9 cellular contexts compared by ENCODE assay signal in genomic region chr22:48089601-48090331, GRCh38.
DNase-seq lines count a peak whose midpoint lies in the region; ATAC-seq and TF ChIP-seq lines count a peak whose summit lies in the region.
"Had no signal": no experiment of that assay in that cellular context is flagged by ENCODE, and none has a peak within 500 bp of the region (broad histone marks: within the 10 kb centered on the region; RNA-seq: fewer than 3 reads in every experiment).

No MANE protein-coding gene starts in this region.

- no peak overlapping the region for H3K27ac Mint-ChIP-seq in CD14-positive monocyte

- TF ChIP-seq CTCF in CD14-positive monocyte (IDR thresholded peaks at IDR 0.05) (no peak), fibroblast of pulmonary artery (IDR thresholded peaks at IDR 0.05; ENCODE audit: low read length, missing control alignments) (no peak), omental fat pad (IDR thresholded peaks at IDR 0.05) (no peak)

- no peak overlapping the region for H3K4me3 ChIP-seq in fibroblast of pulmonary artery (replicated peaks; ENCODE audit: low read depth, low read length)

- intact Hi-C loops in CD14-positive monocyte (cut with micrococcal nuclease): no loop called here

- peaks cover 8 to 29% (median 12%) of the 10 kb centered on the region in 3 donors for H3K27me3 Mint-ChIP-seq in CD14-positive monocyte (ENCODE audit: low read depth in 3 of 3)

- ATAC-seq in omental fat pad (ENCODE audit: low FRiP score) (peak; percentile 70), HG03139 (IDR thresholded peaks at IDR 0.05; ENCODE audit: unreplicated experiment) (no peak), GM21825 (IDR thresholded peaks at IDR 0.05; ENCODE audit: unreplicated experiment) (no peak), HG02885 (IDR thresholded peaks at IDR 0.05; ENCODE audit: poor library complexity, unreplicated experiment) (no peak)

- peaks cover 13% of the 10 kb centered on the region for H3K4me1 Mint-ChIP-seq in CD14-positive monocyte

- H3K9me3 Mint-ChIP-seq in CD14-positive monocyte: peaks cover 0 to under 1% (median 0%) of the 10 kb centered on the region in 7 donors

- DNase-seq in CD14-positive monocyte (ENCODE audit: low spot score) (no peak), OCI-M1 (lab: John Stamatoyannopoulos, UW) (peak; percentile 81), fibroblast of pulmonary artery (ENCODE audit: low read depth) (peak; percentile 0), omental fat pad (ENCODE audit: low spot score) (no peak), GOT3 (lab: John Stamatoyannopoulos, UW) (no peak)
- DNase-seq: activated T-cell treated with anti-CD3 and anti-CD28 coated beads, Interleukin-2, amount 50 U/mL, for 1 hour had no signal

- H3K36me3 Mint-ChIP-seq in CD14-positive monocyte: no peaks in the 10 kb centered on the region

- H3K4me3 Mint-ChIP-seq in CD14-positive monocyte: peak overlapping the region; percentile 59 to 85

Comparison
In these comparisons a context has a peak if more than half of its experiments do, and no peak if none do; other contexts are left out.
1. DNase-seq: peak in OCI-M1 (single experiment) and fibroblast of pulmonary artery (single experiment); none in CD14-positive monocyte (single experiment), omental fat pad (single experiment) and GOT3 (single experiment).